In the genomic region with DNA sequence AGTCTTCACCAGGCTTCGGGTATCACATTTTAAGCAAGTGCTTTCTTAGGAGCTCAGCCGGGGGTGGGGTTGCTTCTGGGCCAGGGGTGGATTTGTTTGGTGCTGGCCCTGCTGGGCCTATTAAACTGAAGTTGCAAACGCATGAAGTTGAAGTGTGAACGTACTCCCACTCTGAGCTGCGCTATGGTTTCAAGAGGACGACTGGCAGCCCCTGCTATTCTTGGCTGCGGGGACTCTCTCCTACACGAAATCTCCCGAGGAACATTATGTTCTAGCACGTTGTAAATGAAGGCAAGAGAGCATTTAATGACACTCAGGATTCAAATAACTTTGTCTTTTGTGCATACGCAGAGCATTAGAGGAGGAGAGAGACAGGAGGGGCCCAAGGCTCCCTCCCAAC, we compare ENCODE assay signal across 11 cellular contexts.
"Had no signal": no experiment of that assay in that cellular context is flagged by ENCODE, and none has a peak within 500 bp of the region (broad histone marks: within the 10 kb centered on the region; RNA-seq: fewer than 3 reads in every experiment).

No MANE protein-coding gene starts in this region.

- H3K4me3 Mint-ChIP-seq: activated CD4-positive, alpha-beta T cell treated with anti-CD3 and anti-CD28 coated beads, Interleukin-2, amount 10 ng/mL, durations not matched to agents 24 days and 14 days; brain; stimulated activated naive CD8-positive, alpha-beta T cell treated with anti-CD3 and anti-CD28 coated beads, Interleukin-15, Interleukin-2, amounts not matched to agents 100 ng/mL and 50 ng/mL, for 24 hours had no signal

- H3K27me3 Mint-ChIP-seq: activated CD4-positive, alpha-beta T cell treated with anti-CD3 and anti-CD28 coated beads, Interleukin-2, amount 10 ng/mL, durations not matched to agents 24 days and 14 days; brain; stimulated activated naive CD8-positive, alpha-beta T cell treated with anti-CD3 and anti-CD28 coated beads, Interleukin-15, Interleukin-2, amounts not matched to agents 100 ng/mL and 50 ng/mL, for 24 hours had no signal

- H3K27ac Mint-ChIP-seq: activated CD4-positive, alpha-beta T cell treated with anti-CD3 and anti-CD28 coated beads, Interleukin-2, amount 10 ng/mL, durations not matched to agents 24 days and 14 days; brain; stimulated activated naive CD8-positive, alpha-beta T cell treated with anti-CD3 and anti-CD28 coated beads, Interleukin-15, Interleukin-2, amounts not matched to agents 100 ng/mL and 50 ng/mL, for 24 hours had no signal

- H3K4me1 Mint-ChIP-seq: activated CD4-positive, alpha-beta T cell treated with anti-CD3 and anti-CD28 coated beads, Interleukin-2, amount 10 ng/mL, durations not matched to agents 24 days and 14 days had no signal

- H3K36me3 Mint-ChIP-seq: brain had no signal

- H3K9me3 ChIP-seq: adrenal gland, esophagus squamous epithelium, prostate gland had no signal

- H3K27ac ChIP-seq: adrenal gland, esophagus squamous epithelium, prostate gland had no signal

- H3K36me3 ChIP-seq: adrenal gland, esophagus squamous epithelium, prostate gland had no signal

- H3K9me3 Mint-ChIP-seq: activated CD4-positive, alpha-beta T cell treated with anti-CD3 and anti-CD28 coated beads, Interleukin-2, amount 10 ng/mL, durations not matched to agents 24 days and 14 days; brain; stimulated activated naive CD8-positive, alpha-beta T cell treated with anti-CD3 and anti-CD28 coated beads, Interleukin-15, Interleukin-2, amounts not matched to agents 100 ng/mL and 50 ng/mL, for 24 hours had no signal

- DNase-seq: activated CD4-positive, alpha-beta T cell treated with anti-CD3 and anti-CD28 coated beads, Interleukin-2, amount 10 ng/mL, durations not matched to agents 24 days and 14 days; activated naive CD4-positive, alpha-beta T cell treated with anti-CD3 and anti-CD28 coated beads, Interleukin-2, amount 50 U/mL, for 16 hours; activated T-cell treated with anti-CD3 and anti-CD28 coated beads for 4 hours; adrenal gland; esophagus squamous epithelium; islet precursor cell; stimulated activated CD4-positive, alpha-beta T cell treated with anti-CD3 and anti-CD28 coated beads, Interleukin-4, amount 100 ng/mL, for 24 hours had no signal

- H3K4me1 ChIP-seq: esophagus squamous epithelium, prostate gland had no signal

- ATAC-seq: SK-N-SH treated with all-trans-retinoic acid at 6 μM for 48 hours had no signal

- H3K4me3 ChIP-seq: adrenal gland, esophagus squamous epithelium, prostate gland had no signal

- H3K27me3 ChIP-seq: adrenal gland, esophagus squamous epithelium had no signal
